In the genomic region with DNA sequence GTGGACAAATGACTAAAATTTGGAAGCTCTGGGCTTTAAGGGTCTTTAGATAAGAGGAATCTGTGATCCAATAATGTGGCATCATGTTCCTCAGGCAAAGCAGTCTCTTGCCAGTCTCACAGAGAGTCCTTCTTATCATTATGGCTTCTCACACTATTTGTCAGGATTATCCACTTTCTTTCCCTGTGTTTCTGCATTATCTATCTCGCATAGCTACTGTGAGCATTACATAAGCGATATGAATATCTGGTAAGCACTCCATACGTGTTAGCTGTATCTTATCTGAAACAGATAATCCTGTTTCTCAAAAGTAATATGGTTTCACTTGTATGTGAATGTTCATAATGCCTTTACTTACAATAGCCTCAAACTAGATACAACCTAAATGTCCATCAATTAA, we compare ENCODE assay signal across 35 cellular contexts. TPM values are rescaled to one million over a fixed set of nuclear protein-coding genes. Genes with fewer than 3 reads are reported as not detected.
"Had no signal": no experiment of that assay in that cellular context is flagged by ENCODE, and none has a peak within 500 bp of the region (broad histone marks: within the 10 kb centered on the region; RNA-seq: fewer than 3 reads in every experiment).

No MANE protein-coding gene starts in this region.

- H3K36me3 ChIP-seq: brain microvascular endothelial cell, gastrocnemius medialis, heart left ventricle had no signal

- H3K4me1 ChIP-seq: foreskin keratinocyte, gastrocnemius medialis had no signal

- H3K27me3 ChIP-seq: brain microvascular endothelial cell, dorsolateral prefrontal cortex, foreskin keratinocyte, gastrocnemius medialis had no signal

- FAIRE-seq: astrocyte, bronchial epithelial cell had no signal

- ATAC-seq: activated CD4-positive, alpha-beta T cell treated with anti-CD3 and anti-CD28 coated beads for 36 hours; activated CD8-positive, alpha-beta memory T cell treated with anti-CD3 and anti-CD28 coated beads, Interleukin-2, amount 10 ng/mL, durations not matched to agents 7 days and 5 days; activated CD8-positive, alpha-beta T cell treated with anti-CD3 and anti-CD28 coated beads, Interleukin-2, amount 10 ng/mL, durations not matched to agents 7 days and 5 days; activated naive CD4-positive, alpha-beta T cell treated with anti-CD3 and anti-CD28 coated beads, Interleukin-2, amount 50 U/mL, for 72 hours; esophagus mucosa; foreskin keratinocyte; gastrocnemius medialis had no signal

- H3K9me3 ChIP-seq: gastrocnemius medialis, heart left ventricle had no signal

- H3K27ac ChIP-seq: brain microvascular endothelial cell, coronary artery, dorsolateral prefrontal cortex, foreskin keratinocyte, gastrocnemius medialis, heart left ventricle had no signal

- DNase-seq: activated CD4-positive, alpha-beta memory T cell treated with anti-CD3 and anti-CD28 coated beads for 36 hours; activated CD4-positive, alpha-beta T cell treated with anti-CD3 and anti-CD28 coated beads for 36 hours; activated CD4-positive, alpha-beta T cell treated with anti-CD3 and anti-CD28 coated beads, Interleukin-2, amount 10 ng/mL, durations not matched to agents 24 days and 14 days; activated CD4-positive, CD25-positive, alpha-beta regulatory T cell; activated CD4-positive, CD25-positive, alpha-beta regulatory T cell treated with anti-CD3 and anti-CD28 coated beads, Interleukin-2, amount 50 U/mL, for 72 hours; activated CD8-positive, alpha-beta memory T cell treated with anti-CD3 and anti-CD28 coated beads, Interleukin-2, amount 10 ng/mL, durations not matched to agents 7 days and 5 days; activated CD8-positive, alpha-beta memory T cell treated with anti-CD3 and anti-CD28 coated beads, Interleukin-2, amount 50 U/mL, for 4 hours; activated CD8-positive, alpha-beta T cell treated with anti-CD3 and anti-CD28 coated beads, Interleukin-2, amount 10 ng/mL, durations not matched to agents 7 days and 5 days; activated gamma-delta T cell; activated naive CD4-positive, alpha-beta T cell; activated naive CD4-positive, alpha-beta T cell treated with anti-CD3 and anti-CD28 coated beads, Interleukin-2, amount 10 ng/mL, durations not matched to agents 7 days and 5 days; activated naive CD8-positive, alpha-beta T cell treated with anti-CD3 and anti-CD28 coated beads, Interleukin-2, amount 10 ng/mL, durations not matched to agents 7 days and 5 days; activated T-cell treated with anti-CD3 and anti-CD28 coated beads, Interleukin-2, amount 50 U/mL, for 1 hour; activated T-cell treated with anti-CD3 and anti-CD28 coated beads, Interleukin-2, amount 50 U/mL, for 48 hours; amniotic stem cell; anterior cingulate cortex; brain microvascular endothelial cell; dorsolateral prefrontal cortex; effector memory CD4-positive, alpha-beta T cell; endodermal cell; foreskin keratinocyte; gastrocnemius medialis; glutamatergic neuron; heart left ventricle; T-helper 2 cell had no signal

- H3K4me3 ChIP-seq: coronary artery, dorsolateral prefrontal cortex, gastrocnemius medialis, heart left ventricle had no signal

RNA-seq across cellular contexts. Expression of a gene that starts 43.9 kb away (rescaled TPM):
- total RNA-seq: activated CD4-positive, alpha-beta memory T cell treated with anti-CD3 and anti-CD28 coated beads for 36 hours; activated CD4-positive, alpha-beta T cell treated with anti-CD3 and anti-CD28 coated beads for 36 hours; activated CD4-positive, alpha-beta T cell treated with anti-CD3 and anti-CD28 coated beads, Interleukin-2, amount 10 ng/mL, durations not matched to agents 24 days and 14 days; activated CD8-positive, alpha-beta memory T cell treated with anti-CD3 and anti-CD28 coated beads for 36 hours; activated CD8-positive, alpha-beta memory T cell treated with anti-CD3 and anti-CD28 coated beads, Interleukin-2, amount 10 ng/mL, durations not matched to agents 7 days and 5 days; activated CD8-positive, alpha-beta T cell treated with anti-CD3 and anti-CD28 coated beads, Interleukin-2, amount 10 ng/mL, durations not matched to agents 7 days and 5 days; activated naive CD4-positive, alpha-beta T cell treated with anti-CD3 and anti-CD28 coated beads, Interleukin-2, amount 50 U/mL, for 72 hours; activated naive CD8-positive, alpha-beta T cell treated with anti-CD3 and anti-CD28 coated beads, Interleukin-2, amount 10 ng/mL, durations not matched to agents 7 days and 5 days; activated T-helper 1 cell treated with anti-CD3 and anti-CD28 coated beads, Interleukin-12 subunit alpha, Interleukin-12 subunit beta, Interleukin-2, Interleukin-4 antibody, amounts not matched to agents 30 ng/mL and 10 ng/mL and 1 ng/mL, durations not matched to agents 14 hours and 24 hours and 36 hours; activated T-helper 2 cell treated with anti-CD3 and anti-CD28 coated beads, Interferon-gamma antibody, Interleukin-2, Interleukin-4, amounts not matched to agents 10 μg/mL and 5 μg/mL and 100 μg/mL, durations not matched to agents 14 hours and 24 hours and 36 hours; epithelial cell of proximal tubule; gastrocnemius medialis; heart left ventricle; T-helper 1 cell treated with Interleukin-12 subunit alpha and Interleukin-12 subunit beta and Interleukin-4 antibody, amounts not matched to agents 30 ng/mL and 1 ng/mL, for 36 hours had no signal
- polyA plus RNA-seq: foreskin keratinocyte, heart left ventricle had no signal
